1 cellular context compared by ENCODE assay signal in genomic region chr1:156268336-156268735, GRCh38.
TF ChIP-seq lines count a peak whose summit lies in the region.

No MANE protein-coding gene starts in this region.

TF ChIP-seq in IMR-90, 13 proteins besides CTCF, POLR2A, EP300 and RAD21:
- 0 out of 2 replicates have a peak, but pooled peaks have one; percentile 4 for TF ChIP-seq FOS (IDR thresholded peaks at IDR 0.05; ENCODE audit: low read depth, low read length)
- TF ChIP-seq CHD1 (IDR thresholded peaks at IDR 0.05; ENCODE audit: low read depth, low read length): no peak
